ENCODE assay signal across 21 cellular contexts in the genomic region with DNA sequence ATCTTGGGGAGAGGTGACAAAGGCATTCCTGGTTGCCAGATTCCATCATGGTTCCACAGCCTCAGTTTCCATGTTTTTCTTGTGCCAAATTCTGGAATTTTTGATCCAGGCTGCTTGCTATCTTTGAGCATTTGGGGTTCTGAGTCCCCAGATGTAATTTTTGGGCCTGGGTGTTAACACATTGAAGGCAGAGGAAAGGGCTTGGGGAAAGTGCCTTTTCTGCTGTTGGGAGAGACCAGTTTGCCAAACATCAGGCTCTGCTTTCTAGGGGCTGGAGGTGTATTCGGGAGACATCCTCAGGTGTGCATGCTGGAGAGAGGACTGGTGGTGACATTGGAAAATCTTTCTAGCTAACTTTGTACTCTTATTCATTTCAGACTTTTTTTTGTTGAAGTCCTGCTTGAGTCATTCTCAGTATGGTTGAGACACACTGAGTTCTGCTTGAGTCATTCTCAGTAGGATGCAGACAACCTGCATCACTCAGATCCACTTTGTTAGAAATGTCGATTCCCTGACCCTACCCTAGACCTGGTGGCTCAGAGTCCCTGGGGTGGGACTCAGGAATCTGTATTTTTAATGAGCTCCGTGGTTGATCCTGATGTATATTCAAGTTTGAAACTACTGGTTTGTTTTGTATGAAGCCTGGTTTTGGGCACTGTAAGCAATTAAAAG.
A peak's percentile ranks its signal among the peaks of the same experiment; 100 is the strongest.
DNase-seq lines count a peak whose midpoint lies in the region; ATAC-seq and TF ChIP-seq lines count a peak whose summit lies in the region.
"Had no signal": no experiment of that assay in that cellular context is flagged by ENCODE, and none has a peak within 500 bp of the region (broad histone marks: within the 10 kb centered on the region; RNA-seq: fewer than 3 reads in every experiment).

No MANE protein-coding gene starts in this region.

- no peaks in the 10 kb centered on the region for H3K36me3 Mint-ChIP-seq in activated T-helper 2 cell treated with anti-CD3 and anti-CD28 coated beads, Interferon-gamma antibody, Interleukin-2, Interleukin-4, amounts not matched to agents 10 μg/mL and 5 μg/mL and 100 μg/mL, durations not matched to agents 14 hours and 24 hours and 36 hours (ENCODE audit: low read depth)
- H3K36me3 Mint-ChIP-seq: WTC11 had no signal

- H3K27ac Mint-ChIP-seq in activated T-helper 2 cell treated with anti-CD3 and anti-CD28 coated beads, Interferon-gamma antibody, Interleukin-2, Interleukin-4, amounts not matched to agents 10 μg/mL and 5 μg/mL and 100 μg/mL, durations not matched to agents 14 hours and 24 hours and 36 hours, result no peak overlapping the region
- H3K27ac Mint-ChIP-seq: activated naive CD8-positive, alpha-beta T cell treated with anti-CD3 and anti-CD28 coated beads, Interleukin-2, amount 50 U/mL, for 24 hours; dendritic cell treated with granulocyte-macrophage colony-stimulating factor and Interleukin-4, amounts not matched to agents 40 ng/mL and 50 ng/mL, for 4 days; WTC11 had no signal

- no peaks in the 10 kb centered on the region for H3K9me3 Mint-ChIP-seq in activated T-helper 2 cell treated with anti-CD3 and anti-CD28 coated beads, Interferon-gamma antibody, Interleukin-2, Interleukin-4, amounts not matched to agents 10 μg/mL and 5 μg/mL and 100 μg/mL, durations not matched to agents 14 hours and 24 hours and 36 hours
- H3K9me3 Mint-ChIP-seq: activated naive CD8-positive, alpha-beta T cell treated with anti-CD3 and anti-CD28 coated beads, Interleukin-2, amount 50 U/mL, for 24 hours; dendritic cell treated with granulocyte-macrophage colony-stimulating factor and Interleukin-4, amounts not matched to agents 40 ng/mL and 50 ng/mL, for 4 days; WTC11 had no signal

- intact Hi-C loops in activated T-helper 2 cell treated with anti-CD3 and anti-CD28 coated beads, Interferon-gamma antibody, Interleukin-2, Interleukin-4, amounts not matched to agents 10 μg/mL and 5 μg/mL and 100 μg/mL, durations not matched to agents 14 hours and 24 hours and 36 hours (cut with micrococcal nuclease), result no loop called here

- TF ChIP-seq EP300 in gastroesophageal sphincter (IDR thresholded peaks at IDR 0.05), result no peak

- H3K9me3 ChIP-seq in gastroesophageal sphincter, result no peaks in the 10 kb centered on the region
- H3K9me3 ChIP-seq: BE2C, gastrocnemius medialis, upper lobe of left lung had no signal

- H3K27me3 ChIP-seq in gastroesophageal sphincter, result no peaks in the 10 kb centered on the region
- H3K27me3 ChIP-seq: BE2C, gastrocnemius medialis, upper lobe of left lung had no signal

- no peak for ATAC-seq in gastroesophageal sphincter
- ATAC-seq in HG03280 (IDR thresholded peaks at IDR 0.05; ENCODE audit: unreplicated experiment), result no peak
- ATAC-seq: activated naive CD8-positive, alpha-beta T cell treated with anti-CD3 and anti-CD28 coated beads, Interleukin-2, amount 50 U/mL, for 24 hours; gastrocnemius medialis; K562; WTC11 had no signal

- H3K4me1 ChIP-seq in gastroesophageal sphincter, result no peaks in the 10 kb centered on the region
- H3K4me1 ChIP-seq: BE2C, gastrocnemius medialis had no signal

- H3K4me3 Mint-ChIP-seq in activated T-helper 2 cell treated with anti-CD3 and anti-CD28 coated beads, Interferon-gamma antibody, Interleukin-2, Interleukin-4, amounts not matched to agents 10 μg/mL and 5 μg/mL and 100 μg/mL, durations not matched to agents 14 hours and 24 hours and 36 hours (ENCODE audit: low read depth), result no peak overlapping the region
- H3K4me3 Mint-ChIP-seq: activated naive CD8-positive, alpha-beta T cell treated with anti-CD3 and anti-CD28 coated beads, Interleukin-2, amount 50 U/mL, for 24 hours; dendritic cell treated with granulocyte-macrophage colony-stimulating factor and Interleukin-4, amounts not matched to agents 40 ng/mL and 50 ng/mL, for 4 days; WTC11 had no signal

- TF ChIP-seq CTCF in gastroesophageal sphincter (IDR thresholded peaks at IDR 0.05), result no peak

- no peak for TF ChIP-seq POLR2A in gastroesophageal sphincter (IDR thresholded peaks at IDR 0.05)

- 100% methylated on average over 1 to 3 of the region's 3 CpGs for WGBS in gastroesophageal sphincter (ENCODE audit: low coverage in 1 of 2), 2 donors

- no peak overlapping the region for H3K4me3 ChIP-seq in gastroesophageal sphincter
- H3K4me3 ChIP-seq: gastrocnemius medialis, K562, SK-N-MC, upper lobe of left lung had no signal

- H3K36me3 ChIP-seq in gastroesophageal sphincter, result no peaks in the 10 kb centered on the region
- H3K36me3 ChIP-seq: BE2C, gastrocnemius medialis, upper lobe of left lung had no signal

- no peaks in the 10 kb centered on the region for H3K4me1 Mint-ChIP-seq in activated T-helper 2 cell treated with anti-CD3 and anti-CD28 coated beads, Interferon-gamma antibody, Interleukin-2, Interleukin-4, amounts not matched to agents 10 μg/mL and 5 μg/mL and 100 μg/mL, durations not matched to agents 14 hours and 24 hours and 36 hours (ENCODE audit: low read depth)
- H3K4me1 Mint-ChIP-seq: activated naive CD8-positive, alpha-beta T cell treated with anti-CD3 and anti-CD28 coated beads, Interleukin-2, amount 50 U/mL, for 24 hours had no signal

- DNase-seq in AG20443 (ENCODE audit: low spot score) (peak; percentile 73), HT1080 (ENCODE audit: low read depth) (peak; percentile 85), amniotic epithelial cell (ENCODE audit: low read depth) (peak; percentile 74), iris pigment epithelial cell (ENCODE audit: low read depth) (peak; percentile 41), NCI-H1048 (lab: John Stamatoyannopoulos, UW) (no peak)
- DNase-seq in activated T-helper 2 cell treated with anti-CD3 and anti-CD28 coated beads, Interferon-gamma antibody, Interleukin-2, Interleukin-4, amounts not matched to agents 10 μg/mL and 5 μg/mL and 100 μg/mL, durations not matched to agents 14 hours and 24 hours and 36 hours (ENCODE audit: low spot score), result no peak
- DNase-seq: activated naive CD8-positive, alpha-beta T cell treated with anti-CD3 and anti-CD28 coated beads, Interleukin-2, amount 50 U/mL, for 24 hours; activated T-cell treated with anti-CD3 and anti-CD28 coated beads for 4 hours; BE2C; DMS79; gastrocnemius medialis; NCI-H187; NCI-H526 treated with DMSO at 0.1 percent for 48 hours; stimulated activated CD4-positive, alpha-beta T cell treated with anti-CD3 and anti-CD28 coated beads, Interleukin-1b, Interleukin-23, amount 100 ng/mL, for 48 hours had no signal

- H3K27ac ChIP-seq in gastroesophageal sphincter, result no peak overlapping the region
- H3K27ac ChIP-seq: gastrocnemius medialis, SK-N-MC, upper lobe of left lung had no signal

- no peaks in the 10 kb centered on the region for H3K27me3 Mint-ChIP-seq in activated T-helper 2 cell treated with anti-CD3 and anti-CD28 coated beads, Interferon-gamma antibody, Interleukin-2, Interleukin-4, amounts not matched to agents 10 μg/mL and 5 μg/mL and 100 μg/mL, durations not matched to agents 14 hours and 24 hours and 36 hours (ENCODE audit: low read depth)
- H3K27me3 Mint-ChIP-seq: dendritic cell treated with granulocyte-macrophage colony-stimulating factor and Interleukin-4, amounts not matched to agents 40 ng/mL and 50 ng/mL, for 4 days had no signal

Comparison
In these comparisons a context has a peak if more than half of its experiments do, and no peak if none do; other contexts are left out.
1. DNase-seq: peak in AG20443 (single experiment), HT1080 (single experiment), amniotic epithelial cell (single experiment) and iris pigment epithelial cell (single experiment); none in activated T-helper 2 cell treated with anti-CD3 and anti-CD28 coated beads, Interferon-gamma antibody, Interleukin-2, Interleukin-4, amounts not matched to agents 10 μg/mL and 5 μg/mL and 100 μg/mL, durations not matched to agents 14 hours and 24 hours and 36 hours (single experiment) and NCI-H1048 (single experiment).